Comparison of ENCODE assay signal across 31 cellular contexts in the genomic region with DNA sequence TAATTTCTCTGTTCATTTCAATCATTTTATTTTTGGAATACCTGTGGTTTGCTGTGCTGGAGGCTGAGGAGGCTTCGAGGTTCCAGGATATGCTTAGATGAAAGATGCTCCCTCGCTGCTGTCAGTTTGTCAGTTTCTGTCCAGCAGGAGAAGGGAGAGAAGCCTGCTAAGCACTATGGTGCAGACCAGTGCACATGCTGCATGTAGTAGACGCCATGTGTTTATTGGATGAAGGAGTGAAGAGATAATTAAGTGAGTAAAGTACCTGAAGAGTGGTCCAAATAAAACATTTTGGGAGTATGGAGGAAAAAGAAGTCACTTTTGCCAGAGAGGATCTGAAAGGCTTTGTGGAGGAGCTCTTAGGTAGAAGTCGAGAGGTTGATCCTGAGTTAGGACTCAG. TPM values are rescaled to one million over a fixed set of nuclear protein-coding genes. Genes with fewer than 3 reads are reported as not detected.
"Had no signal": no experiment of that assay in that cellular context is flagged by ENCODE, and none has a peak within 500 bp of the region (broad histone marks: within the 10 kb centered on the region; RNA-seq: fewer than 3 reads in every experiment).

No MANE protein-coding gene starts in this region.

- H3K4me3 ChIP-seq: ascending aorta, breast epithelium, cardiac muscle cell had no signal

- H3K9me3 ChIP-seq: ascending aorta, breast epithelium, esophagus muscularis mucosa, gastrocnemius medialis had no signal

- DNase-seq: activated CD4-positive, alpha-beta memory T cell treated with anti-CD3 and anti-CD28 coated beads, Interleukin-2, amount 10 ng/mL, durations not matched to agents 7 days and 5 days; activated CD4-positive, alpha-beta T cell treated with anti-CD3 and anti-CD28 coated beads for 1 hour; activated CD4-positive, alpha-beta T cell treated with anti-CD3 and anti-CD28 coated beads for 4 hours; activated CD4-positive, alpha-beta T cell treated with anti-CD3 and anti-CD28 coated beads, Interleukin-2, amount 10 ng/mL, durations not matched to agents 7 days and 5 days; activated CD4-positive, alpha-beta T cell treated with anti-CD3 and anti-CD28 coated beads, Interleukin-2, amount 50 U/mL, for 4 hours; activated CD8-positive, alpha-beta memory T cell treated with anti-CD3 and anti-CD28 coated beads, Interleukin-2, amount 50 U/mL, for 48 hours; activated gamma-delta T cell; activated naive CD4-positive, alpha-beta T cell; activated naive CD4-positive, alpha-beta T cell treated with anti-CD3 and anti-CD28 coated beads, Interleukin-2, amount 10 ng/mL, durations not matched to agents 7 days and 5 days; activated naive CD8-positive, alpha-beta T cell treated with anti-CD3 and anti-CD28 coated beads, Interleukin-2, amount 10 ng/mL, durations not matched to agents 7 days and 5 days; activated T-cell treated with anti-CD3 and anti-CD28 coated beads for 4 hours; activated T-cell treated with anti-CD3 and anti-CD28 coated beads, Interleukin-2, amount 50 U/mL, for 24 hours; activated T-cell treated with anti-CD3 and anti-CD28 coated beads, Interleukin-2, amount 50 U/mL, for 72 hours; cortex of kidney; dermis blood vessel endothelial cell; effector CD4-positive, alpha-beta T cell; effector memory CD8-positive, alpha-beta T cell; erythroblast; foreskin keratinocyte; gastrocnemius medialis; glutamatergic neuron; T-helper 1 cell; T-helper 17 cell; T1000 had no signal

- H3K36me3 ChIP-seq: ascending aorta, breast epithelium, cardiac muscle cell, esophagus muscularis mucosa, gastrocnemius medialis had no signal

- H3K27ac ChIP-seq: breast epithelium, cardiac muscle cell, esophagus muscularis mucosa, foreskin keratinocyte, gastrocnemius medialis, VCaP had no signal

- H3K27me3 ChIP-seq: ascending aorta, breast epithelium had no signal

- H3K4me1 ChIP-seq: foreskin keratinocyte had no signal

- ATAC-seq: activated naive CD4-positive, alpha-beta T cell treated with anti-CD3 and anti-CD28 coated beads, Interleukin-2, amount 50 U/mL, for 72 hours; activated T-cell treated with anti-CD3 and anti-CD28 coated beads, Interleukin-2, amount 50 U/mL, for 72 hours; effector memory CD8-positive, alpha-beta T cell; foreskin keratinocyte; gastrocnemius medialis; T-helper 17 cell; WTC11 had no signal

RNA-seq across cellular contexts. Expression of a gene that starts 2.1 kb away (rescaled TPM):
- total RNA-seq: activated CD4-positive, alpha-beta memory T cell treated with anti-CD3 and anti-CD28 coated beads, Interleukin-2, amount 10 ng/mL, durations not matched to agents 7 days and 5 days; activated CD4-positive, alpha-beta T cell treated with anti-CD3 and anti-CD28 coated beads, Interleukin-2, amount 10 ng/mL, durations not matched to agents 7 days and 5 days had no signal
